Comparison of ENCODE assay signal across 28 cellular contexts in genomic region chr2:177232098-177232704, GRCh38. TPM values are rescaled to one million over a fixed set of nuclear protein-coding genes. Genes with fewer than 3 reads are reported as not detected.
DNase-seq lines count a peak whose midpoint lies in the region; ATAC-seq and TF ChIP-seq lines count a peak whose summit lies in the region.
"Had no signal": no experiment of that assay in that cellular context is flagged by ENCODE, and none has a peak within 500 bp of the region (broad histone marks: within the 10 kb centered on the region; RNA-seq: fewer than 3 reads in every experiment).

No MANE protein-coding gene starts in this region.

- no peak for ATAC-seq in activated CD8-positive, alpha-beta T cell treated with anti-CD3 and anti-CD28 coated beads for 36 hours
- no peak for ATAC-seq in activated CD8-positive, alpha-beta T cell treated with anti-CD3 and anti-CD28 coated beads, Interleukin-2, amount 10 ng/mL, durations not matched to agents 7 days and 5 days
- no peak for ATAC-seq in T-helper 17 cell
- ATAC-seq in GM21619 (IDR thresholded peaks at IDR 0.05; ENCODE audit: unreplicated experiment) = no peak
- ATAC-seq: HCT116, left colon, Panc1 had no signal

- no peak overlapping the region for H3K9ac ChIP-seq in subcutaneous abdominal adipose tissue (ENCODE audit: low read length in 5 of 5)
- H3K9ac ChIP-seq: neural progenitor cell had no signal

- no peak overlapping the region for H3K4me3 Mint-ChIP-seq in activated CD8-positive, alpha-beta T cell treated with anti-CD3 and anti-CD28 coated beads for 36 hours
- H3K4me3 Mint-ChIP-seq in activated CD8-positive, alpha-beta T cell treated with anti-CD3 and anti-CD28 coated beads, Interleukin-2, amount 10 ng/mL, durations not matched to agents 7 days and 5 days = no peak overlapping the region
- no peak overlapping the region for H3K4me3 Mint-ChIP-seq in T-helper 17 cell
- H3K4me3 Mint-ChIP-seq: activated naive CD4-positive, alpha-beta T cell treated with anti-CD3 and anti-CD28 coated beads for 36 hours; CD14-positive monocyte; neural progenitor cell; T-helper 2 cell treated with Interferon-gamma antibody and Interleukin-4, amounts not matched to agents 5 μg/mL and 100 μg/mL, for 36 hours had no signal

- peaks cover 64% of the 10 kb centered on the region for H3K36me3 Mint-ChIP-seq in activated CD8-positive, alpha-beta T cell treated with anti-CD3 and anti-CD28 coated beads for 36 hours (ENCODE audit: low read depth)
- peaks cover 65% of the 10 kb centered on the region for H3K36me3 Mint-ChIP-seq in activated CD8-positive, alpha-beta T cell treated with anti-CD3 and anti-CD28 coated beads, Interleukin-2, amount 10 ng/mL, durations not matched to agents 7 days and 5 days (ENCODE audit: low read depth)
- H3K36me3 Mint-ChIP-seq in T-helper 17 cell (ENCODE audit: low read depth) = peaks cover 8% of the 10 kb centered on the region

- intact Hi-C loops in activated CD8-positive, alpha-beta T cell treated with anti-CD3 and anti-CD28 coated beads for 36 hours (cut with micrococcal nuclease) = no loop called here
- intact Hi-C loops in posterior cingulate gyrus (cut with DNase I) = no loop called here

- H3K27ac Mint-ChIP-seq in activated CD8-positive, alpha-beta T cell treated with anti-CD3 and anti-CD28 coated beads for 36 hours = peak overlapping the region; percentile 63
- no peak overlapping the region for H3K27ac Mint-ChIP-seq in activated CD8-positive, alpha-beta T cell treated with anti-CD3 and anti-CD28 coated beads, Interleukin-2, amount 10 ng/mL, durations not matched to agents 7 days and 5 days
- peak overlapping the region; percentile 84 for H3K27ac Mint-ChIP-seq in T-helper 17 cell
- H3K27ac Mint-ChIP-seq: neural progenitor cell; T-helper 2 cell treated with Interferon-gamma antibody and Interleukin-4, amounts not matched to agents 5 μg/mL and 100 μg/mL, for 36 hours had no signal

- no peak for TF ChIP-seq CTCF in activated CD8-positive, alpha-beta T cell treated with anti-CD3 and anti-CD28 coated beads for 36 hours (IDR thresholded peaks at IDR 0.05)

- CTCF ChIA-PET in activated CD8-positive, alpha-beta T cell treated with anti-CD3 and anti-CD28 coated beads for 36 hours (lab: Charles Lee) = interaction anchor here (1.1 to 4.7 kb wide), 8 partner anchors 16 to 71 kb away, joined by 3 to 20 read pairs (median 4); no protein-coding TSS in a partner anchor
- CTCF ChIA-PET in activated CD8-positive, alpha-beta T cell treated with anti-CD3 and anti-CD28 coated beads, Interleukin-2, amount 10 ng/mL, durations not matched to agents 7 days and 5 days (lab: Charles Lee) = interaction anchor here (1.0 to 1.8 kb wide), 6 partner anchors 21 to 69 kb away, joined by 3 to 7 read pairs (median 4); partner anchors contain the start of gene NFE2L2

- peaks cover 43 to 64% (median 48%) of the 10 kb centered on the region in 5 donors for H3K36me3 ChIP-seq in subcutaneous abdominal adipose tissue (ENCODE audit: control insufficient read depth in 5 of 5, insufficient read depth in 5 of 5, low read length in 5 of 5)

- peaks cover 5 to 16% (median 11%) of the 10 kb centered on the region in 5 donors for H3K4me1 ChIP-seq in subcutaneous abdominal adipose tissue (ENCODE audit: control insufficient read depth in 5 of 5, insufficient read depth in 5 of 5, low read length in 5 of 5)
- H3K4me1 ChIP-seq: colonic mucosa, neural progenitor cell had no signal

- DNase-seq in activated CD8-positive, alpha-beta T cell treated with anti-CD3 and anti-CD28 coated beads for 36 hours = no peak
- no peak for DNase-seq in activated CD8-positive, alpha-beta T cell treated with anti-CD3 and anti-CD28 coated beads, Interleukin-2, amount 10 ng/mL, durations not matched to agents 7 days and 5 days
- DNase-seq in T-helper 17 cell = no peak
- no peak for DNase-seq in epithelial cell of prostate (ENCODE audit: low read depth, low spot score)
- DNase-seq in activated CD8-positive, alpha-beta memory T cell treated with anti-CD3 and anti-CD28 coated beads for 24 hours = no peak
- DNase-seq in posterior cingulate gyrus = no peak
- DNase-seq: activated naive CD4-positive, alpha-beta T cell treated with anti-CD3 and anti-CD28 coated beads for 36 hours; amygdala; colonic mucosa; effector CD8-positive, alpha-beta T cell; left colon; mammary epithelial cell; NCI-H1436 treated with DMSO at 0.1 percent for 48 hours; NCI-H2081 treated with DMSO at 0.1 percent for 48 hours; NCI-H345; NCI-H69; right lobe of liver; SHP77 treated with DMSO at 0.1 percent for 48 hours; stimulated activated CD4-positive, alpha-beta T cell treated with anti-CD3 and anti-CD28 coated beads, Interleukin-12 subunit alpha, Interleukin-12 subunit beta, amount 100 ng/mL, for 4 hours; stimulated activated CD4-positive, alpha-beta T cell treated with anti-CD3 and anti-CD28 coated beads, Interleukin-2, amount 100 ng/mL, for 48 hours; upper lobe of left lung had no signal

- H3K27me3 Mint-ChIP-seq in activated CD8-positive, alpha-beta T cell treated with anti-CD3 and anti-CD28 coated beads for 36 hours = no peaks in the 10 kb centered on the region
- H3K27me3 Mint-ChIP-seq in activated CD8-positive, alpha-beta T cell treated with anti-CD3 and anti-CD28 coated beads, Interleukin-2, amount 10 ng/mL, durations not matched to agents 7 days and 5 days (ENCODE audit: low read depth) = no peaks in the 10 kb centered on the region
- no peaks in the 10 kb centered on the region for H3K27me3 Mint-ChIP-seq in T-helper 17 cell

- no peaks in the 10 kb centered on the region for H3K9me3 ChIP-seq in T-helper 17 cell (ENCODE audit: control insufficient read depth, low read length, poor library complexity, severe bottlenecking)
- no peaks in the 10 kb centered on the region for H3K9me3 ChIP-seq in subcutaneous abdominal adipose tissue (ENCODE audit: control insufficient read depth in 5 of 5, low read length in 5 of 5)
- H3K9me3 ChIP-seq: colonic mucosa, right lobe of liver, upper lobe of left lung had no signal

- H3K4me3 ChIP-seq in subcutaneous abdominal adipose tissue (ENCODE audit: low read depth in 1 of 5, low read length in 5 of 5) = no peak overlapping the region
- H3K4me3 ChIP-seq: colonic mucosa, neural progenitor cell, right lobe of liver, upper lobe of left lung had no signal

- POLR2A ChIA-PET in activated CD8-positive, alpha-beta T cell treated with anti-CD3 and anti-CD28 coated beads for 36 hours (lab: Charles Lee) = interaction anchor here (1.2 to 5.6 kb wide), 6 partner anchors 8 to 32 kb away, joined by 3 to 40 read pairs (median 9); partner anchors contain the start of gene NFE2L2
- POLR2A ChIA-PET in activated CD8-positive, alpha-beta T cell treated with anti-CD3 and anti-CD28 coated beads, Interleukin-2, amount 10 ng/mL, durations not matched to agents 7 days and 5 days (lab: Charles Lee) = interaction anchor here (1.0 to 3.3 kb wide), 2 partner anchors 11 to 32 kb away, joined by 3 to 25 read pairs; partner anchors contain the start of gene NFE2L2

- no peaks in the 10 kb centered on the region for H3K27me3 ChIP-seq in subcutaneous abdominal adipose tissue (ENCODE audit: control insufficient read depth in 5 of 5, insufficient read depth in 4 of 5, low read length in 5 of 5)
- H3K27me3 ChIP-seq: colonic mucosa, neural progenitor cell, right lobe of liver, upper lobe of left lung had no signal

- peak overlapping the region; percentile 61 for H3K27ac ChIP-seq in epithelial cell of prostate
- H3K27ac ChIP-seq in subcutaneous abdominal adipose tissue (ENCODE audit: low read depth, low read length) = peak overlapping the region; percentile 11
- H3K27ac ChIP-seq: colonic mucosa, neural progenitor cell, upper lobe of left lung had no signal

- H3K4me1 Mint-ChIP-seq in activated CD8-positive, alpha-beta T cell treated with anti-CD3 and anti-CD28 coated beads for 36 hours (ENCODE audit: low read depth) = peaks cover 44% of the 10 kb centered on the region
- H3K4me1 Mint-ChIP-seq in activated CD8-positive, alpha-beta T cell treated with anti-CD3 and anti-CD28 coated beads, Interleukin-2, amount 10 ng/mL, durations not matched to agents 7 days and 5 days (ENCODE audit: low read depth) = peaks cover 9% of the 10 kb centered on the region
- H3K4me1 Mint-ChIP-seq in T-helper 17 cell = peaks cover 35% of the 10 kb centered on the region
- H3K4me1 Mint-ChIP-seq: neural progenitor cell had no signal

- no peaks in the 10 kb centered on the region for H3K9me3 Mint-ChIP-seq in activated CD8-positive, alpha-beta T cell treated with anti-CD3 and anti-CD28 coated beads for 36 hours
- H3K9me3 Mint-ChIP-seq in activated CD8-positive, alpha-beta T cell treated with anti-CD3 and anti-CD28 coated beads, Interleukin-2, amount 10 ng/mL, durations not matched to agents 7 days and 5 days (ENCODE audit: insufficient read depth) = no peaks in the 10 kb centered on the region
- H3K9me3 Mint-ChIP-seq: activated naive CD4-positive, alpha-beta T cell treated with anti-CD3 and anti-CD28 coated beads for 36 hours; CD14-positive monocyte; neural progenitor cell; T-helper 2 cell treated with Interferon-gamma antibody and Interleukin-4, amounts not matched to agents 5 μg/mL and 100 μg/mL, for 36 hours had no signal

RNA-seq across cellular contexts. Expression of gene HNRNPA3, which starts 19.6 kb away (rescaled TPM):
- total RNA-seq in activated CD8-positive, alpha-beta T cell treated with anti-CD3 and anti-CD28 coated beads for 36 hours = 100 to 1,000 TPM; 292 to 308 TPM
- total RNA-seq in activated CD8-positive, alpha-beta T cell treated with anti-CD3 and anti-CD28 coated beads, Interleukin-2, amount 10 ng/mL, durations not matched to agents 7 days and 5 days = 100 to 1,000 TPM; 329 to 350 TPM
- total RNA-seq in T-helper 17 cell = 100 to 1,000 TPM; 179 to 183 TPM

RNA-seq across cellular contexts. Expression of gene NFE2L2, which starts 32.3 kb away (rescaled TPM):
- total RNA-seq in activated CD8-positive, alpha-beta T cell treated with anti-CD3 and anti-CD28 coated beads for 36 hours = 10 to 100 TPM; 57.3 to 57.6 TPM
- 10 to 100 TPM; 61.3 to 64.3 TPM for total RNA-seq in activated CD8-positive, alpha-beta T cell treated with anti-CD3 and anti-CD28 coated beads, Interleukin-2, amount 10 ng/mL, durations not matched to agents 7 days and 5 days
- total RNA-seq in T-helper 17 cell = 10 to 100 TPM; 58.0 to 65.5 TPM
